1 cellular context compared by ENCODE assay signal in the genomic region with DNA sequence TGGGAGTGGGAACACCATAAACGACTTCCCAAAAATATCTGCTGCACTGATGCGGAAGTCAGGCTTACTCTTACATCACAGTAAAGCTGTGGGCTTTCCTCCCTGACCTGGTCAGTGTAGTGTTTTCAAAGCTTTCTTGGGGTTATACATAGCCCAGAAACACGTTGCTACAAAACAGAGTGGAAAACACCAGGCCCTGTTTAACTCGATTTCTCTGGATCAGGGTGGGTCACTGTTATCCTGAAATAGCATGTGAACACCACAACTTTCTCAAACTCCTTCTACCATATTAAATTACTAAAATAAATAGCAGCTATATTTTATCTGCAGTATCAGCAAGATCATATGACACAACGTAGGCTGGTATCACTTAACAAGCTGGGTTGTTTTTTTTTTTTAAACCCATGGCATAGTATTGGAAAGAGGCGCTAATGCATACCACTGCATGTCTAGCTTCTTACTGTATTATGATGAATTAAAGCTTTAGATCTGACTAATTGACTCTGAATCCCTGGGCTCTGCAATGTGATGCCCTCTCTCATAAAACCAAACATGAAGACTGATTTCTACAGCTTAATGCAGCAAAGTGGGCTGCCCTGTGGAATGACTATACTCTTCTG.
TF ChIP-seq lines count a peak whose summit lies in the region.

No MANE protein-coding gene starts in this region.

TF ChIP-seq in IMR-90, 13 proteins besides CTCF, POLR2A, EP300 and RAD21:
- TF ChIP-seq FOS (IDR thresholded peaks at IDR 0.05; ENCODE audit: low read depth, low read length) (no peak), MXI1 (IDR thresholded peaks at IDR 0.05; ENCODE audit: borderline replicate concordance, low read depth, low read length) (no peak)
